Comparison of ENCODE assay signal across 19 cellular contexts in genomic region chr1:7403265-7404045, GRCh38.
DNase-seq lines count a peak whose midpoint lies in the region; ATAC-seq and TF ChIP-seq lines count a peak whose summit lies in the region.
"Had no signal": no experiment of that assay in that cellular context is flagged by ENCODE, and none has a peak within 500 bp of the region (broad histone marks: within the 10 kb centered on the region; RNA-seq: fewer than 3 reads in every experiment).

No MANE protein-coding gene starts in this region.

- H3K36me3 Mint-ChIP-seq in activated CD4-positive, alpha-beta T cell treated with anti-CD3 and anti-CD28 coated beads, Interleukin-2, amount 10 ng/mL, durations not matched to agents 24 days and 14 days (ENCODE audit: low read depth), result no peaks in the 10 kb centered on the region
- H3K36me3 Mint-ChIP-seq in stimulated activated naive B cell treated with anti-CD40 and anti-IgM and Interleukin-4, amounts not matched to agents 10 μg/mL and 1 μg/mL and 100 μg/mL, for 72 hours, result no peaks in the 10 kb centered on the region
- H3K36me3 Mint-ChIP-seq in activated T-helper 2 cell treated with anti-CD3 and anti-CD28 coated beads, Interferon-gamma antibody, Interleukin-2, Interleukin-4, amounts not matched to agents 10 μg/mL and 5 μg/mL and 100 μg/mL, durations not matched to agents 14 hours and 24 hours and 36 hours (ENCODE audit: low read depth), result no peaks in the 10 kb centered on the region
- H3K36me3 Mint-ChIP-seq: activated naive CD8-positive, alpha-beta T cell treated with anti-CD3 and anti-CD28 coated beads, Interleukin-2, amount 10 ng/mL, durations not matched to agents 7 days and 5 days; stimulated activated effector memory CD8-positive, alpha-beta T cell treated with anti-CD3 and anti-CD28 coated beads, Interleukin-12 subunit alpha, Interleukin-12 subunit beta, amount 100 ng/mL, for 72 hours had no signal

- no peak overlapping the region for H3K23ac ChIP-seq in IMR-90 (ENCODE audit: low read depth, low read length)

- H3K4me1 Mint-ChIP-seq in activated CD4-positive, alpha-beta T cell treated with anti-CD3 and anti-CD28 coated beads, Interleukin-2, amount 10 ng/mL, durations not matched to agents 24 days and 14 days, result no peaks in the 10 kb centered on the region
- no peaks in the 10 kb centered on the region for H3K4me1 Mint-ChIP-seq in stimulated activated naive B cell treated with anti-CD40 and anti-IgM and Interleukin-4, amounts not matched to agents 10 μg/mL and 1 μg/mL and 100 μg/mL, for 72 hours
- H3K4me1 Mint-ChIP-seq in activated T-helper 2 cell treated with anti-CD3 and anti-CD28 coated beads, Interferon-gamma antibody, Interleukin-2, Interleukin-4, amounts not matched to agents 10 μg/mL and 5 μg/mL and 100 μg/mL, durations not matched to agents 14 hours and 24 hours and 36 hours (ENCODE audit: low read depth), result no peaks in the 10 kb centered on the region
- H3K4me1 Mint-ChIP-seq: activated naive CD8-positive, alpha-beta T cell treated with anti-CD3 and anti-CD28 coated beads, Interleukin-2, amount 10 ng/mL, durations not matched to agents 7 days and 5 days; stimulated activated effector memory CD8-positive, alpha-beta T cell treated with anti-CD3 and anti-CD28 coated beads, Interleukin-12 subunit alpha, Interleukin-12 subunit beta, amount 100 ng/mL, for 72 hours had no signal

- no peak overlapping the region; the same call in 2 of the 3 replicates for H2BK15ac ChIP-seq in IMR-90 (ENCODE audit: low read depth, low read length)

- no peak for TF ChIP-seq RAD21 in IMR-90 (IDR thresholded peaks at IDR 0.05; ENCODE audit: low read length)

- H3K27me3 ChIP-seq in IMR-90 (ENCODE audit: control insufficient read depth, insufficient read depth, low read length), result no peaks in the 10 kb centered on the region
- H3K27me3 ChIP-seq in foreskin keratinocyte, result peaks cover 12% of the 10 kb centered on the region
- H3K27me3 ChIP-seq: neutrophil had no signal

- no peak overlapping the region for H3K56ac ChIP-seq in IMR-90 (ENCODE audit: extremely low read depth, insufficient read depth, low read length)

- H3K14ac ChIP-seq in IMR-90 (replicated peaks; ENCODE audit: low read depth, low read length), result 0 out of 2 replicates have a peak overlapping the region, but pooled peaks have one; percentile 15

- H4K5ac ChIP-seq in IMR-90 (ENCODE audit: low read depth, low read length), result no peak overlapping the region

- peak overlapping the region; percentile 70 for H2AFZ ChIP-seq in IMR-90 (replicated peaks; ENCODE audit: low read length, poor library complexity)

- peaks cover 2% of the 10 kb centered on the region; the same call in 1 of the 2 replicates for H3K9me3 ChIP-seq in IMR-90 (ENCODE audit: control insufficient read depth, insufficient read depth, low read length)
- H3K9me3 ChIP-seq: neutrophil had no signal

- no peak overlapping the region; a peak in 1 of 4 replicates for H4K8ac ChIP-seq in IMR-90 (ENCODE audit: low read depth in 2 of 2, low read length in 2 of 2)

- CTCF ChIA-PET in IMR-90 (lab: Yijun Ruan, JAX), result no interaction called here

- DNase-seq in activated CD4-positive, alpha-beta T cell treated with anti-CD3 and anti-CD28 coated beads, Interleukin-2, amount 10 ng/mL, durations not matched to agents 24 days and 14 days, result peak; percentile 44
- DNase-seq in activated CD4-positive, alpha-beta T cell treated with anti-CD3 and anti-CD28 coated beads for 1 hour, result no peak
- peak; percentile 68 for DNase-seq in IMR-90
- peak; percentile 18 to 23 for DNase-seq in foreskin keratinocyte
- DNase-seq in stimulated activated naive B cell treated with anti-CD40 and anti-IgM and Interleukin-4, amounts not matched to agents 10 μg/mL and 1 μg/mL and 100 μg/mL, for 72 hours, result no peak
- DNase-seq in activated T-helper 2 cell treated with anti-CD3 and anti-CD28 coated beads, Interferon-gamma antibody, Interleukin-2, Interleukin-4, amounts not matched to agents 10 μg/mL and 5 μg/mL and 100 μg/mL, durations not matched to agents 14 hours and 24 hours and 36 hours (ENCODE audit: low spot score), result no peak
- DNase-seq in DMS53 treated with DMSO at 0.1 percent for 48 hours (lab: John Stamatoyannopoulos, UW; ENCODE audit: unreplicated experiment), result no peak
- DNase-seq in T-helper 1 cell, result no peak
- DNase-seq: activated naive CD8-positive, alpha-beta T cell treated with anti-CD3 and anti-CD28 coated beads, Interleukin-2, amount 10 ng/mL, durations not matched to agents 7 days and 5 days; CD4-positive, alpha-beta T cell; central memory CD4-positive, alpha-beta T cell; EL; mesendoderm; NCI-H1417 treated with DMSO at 0.1 percent for 48 hours; NCI-H446 treated with DMSO at 0.1 percent for 48 hours had no signal

- ATAC-seq in IMR-90 (ENCODE audit: low read depth) (no peak), foreskin keratinocyte (peak; percentile 3)
- peak; percentile 14 to 56 for ATAC-seq in stimulated activated naive B cell treated with anti-CD40 and anti-IgM and Interleukin-4, amounts not matched to agents 10 μg/mL and 1 μg/mL and 100 μg/mL, for 72 hours (replicated peaks)
- ATAC-seq: stimulated activated effector memory CD8-positive, alpha-beta T cell treated with anti-CD3 and anti-CD28 coated beads, Interleukin-12 subunit alpha, Interleukin-12 subunit beta, amount 100 ng/mL, for 72 hours had no signal

- no peaks in the 10 kb centered on the region for H3K36me3 ChIP-seq in IMR-90 (ENCODE audit: control insufficient read depth, insufficient read depth, low read length)
- H3K36me3 ChIP-seq: neutrophil had no signal

- H2BK120ac ChIP-seq in IMR-90 (ENCODE audit: low read depth, low read length), result peak overlapping the region; percentile 2; the same call in 1 of the 2 replicates

- H4K91ac ChIP-seq in IMR-90 (ENCODE audit: insufficient read depth, low read depth, low read length), result peak overlapping the region; percentile 52; the same call in 1 of the 2 replicates

- intact Hi-C loops in activated CD4-positive, alpha-beta T cell treated with anti-CD3 and anti-CD28 coated beads, Interleukin-2, amount 10 ng/mL, durations not matched to agents 24 days and 14 days (cut with micrococcal nuclease), result no loop called here
- intact Hi-C loops in IMR-90 (cut with micrococcal nuclease), result loop anchor here (5.0 kb wide), 2 partner anchors 69 to 106 kb away; no protein-coding TSS in a partner anchor
- intact Hi-C loops in activated T-helper 2 cell treated with anti-CD3 and anti-CD28 coated beads, Interferon-gamma antibody, Interleukin-2, Interleukin-4, amounts not matched to agents 10 μg/mL and 5 μg/mL and 100 μg/mL, durations not matched to agents 14 hours and 24 hours and 36 hours (cut with micrococcal nuclease), result no loop called here

- H3K4me1 ChIP-seq in IMR-90 (ENCODE audit: control insufficient read depth, insufficient read depth, low read length) (peaks cover 8% of the 10 kb centered on the region), foreskin keratinocyte (peaks cover 15% of the 10 kb centered on the region)

- H2BK5ac ChIP-seq in IMR-90 (ENCODE audit: low read depth, low read length, poor library complexity, severe bottlenecking), result peak overlapping the region; percentile 42

- peaks cover 9% of the 10 kb centered on the region; the same call in 1 of the 2 replicates for H3K9me1 ChIP-seq in IMR-90 (ENCODE audit: insufficient read depth, low read length)

- dilution Hi-C loops in IMR-90 (cut with HindIII; ENCODE audit: low sequenced_read_pairs, unreplicated experiment), result no loop called here

- peaks cover 3% of the 10 kb centered on the region for H3K27me3 Mint-ChIP-seq in activated CD4-positive, alpha-beta T cell treated with anti-CD3 and anti-CD28 coated beads, Interleukin-2, amount 10 ng/mL, durations not matched to agents 24 days and 14 days
- H3K27me3 Mint-ChIP-seq in stimulated activated naive B cell treated with anti-CD40 and anti-IgM and Interleukin-4, amounts not matched to agents 10 μg/mL and 1 μg/mL and 100 μg/mL, for 72 hours, result peaks cover 25% of the 10 kb centered on the region in 2 donors
- H3K27me3 Mint-ChIP-seq in activated T-helper 2 cell treated with anti-CD3 and anti-CD28 coated beads, Interferon-gamma antibody, Interleukin-2, Interleukin-4, amounts not matched to agents 10 μg/mL and 5 μg/mL and 100 μg/mL, durations not matched to agents 14 hours and 24 hours and 36 hours (ENCODE audit: low read depth), result peaks cover 8% of the 10 kb centered on the region

- H3K4me3 Mint-ChIP-seq in activated CD4-positive, alpha-beta T cell treated with anti-CD3 and anti-CD28 coated beads, Interleukin-2, amount 10 ng/mL, durations not matched to agents 24 days and 14 days, result no peak overlapping the region
- H3K4me3 Mint-ChIP-seq in stimulated activated naive B cell treated with anti-CD40 and anti-IgM and Interleukin-4, amounts not matched to agents 10 μg/mL and 1 μg/mL and 100 μg/mL, for 72 hours, result no peak overlapping the region
- H3K4me3 Mint-ChIP-seq in activated T-helper 2 cell treated with anti-CD3 and anti-CD28 coated beads, Interferon-gamma antibody, Interleukin-2, Interleukin-4, amounts not matched to agents 10 μg/mL and 5 μg/mL and 100 μg/mL, durations not matched to agents 14 hours and 24 hours and 36 hours (ENCODE audit: low read depth), result no peak overlapping the region
- H3K4me3 Mint-ChIP-seq: activated naive CD8-positive, alpha-beta T cell treated with anti-CD3 and anti-CD28 coated beads, Interleukin-2, amount 10 ng/mL, durations not matched to agents 7 days and 5 days; CD4-positive, alpha-beta T cell; stimulated activated effector memory CD8-positive, alpha-beta T cell treated with anti-CD3 and anti-CD28 coated beads, Interleukin-12 subunit alpha, Interleukin-12 subunit beta, amount 100 ng/mL, for 72 hours had no signal

- no peak overlapping the region for H3K27ac Mint-ChIP-seq in activated CD4-positive, alpha-beta T cell treated with anti-CD3 and anti-CD28 coated beads, Interleukin-2, amount 10 ng/mL, durations not matched to agents 24 days and 14 days
- H3K27ac Mint-ChIP-seq in stimulated activated naive B cell treated with anti-CD40 and anti-IgM and Interleukin-4, amounts not matched to agents 10 μg/mL and 1 μg/mL and 100 μg/mL, for 72 hours, result no peak overlapping the region
- H3K27ac Mint-ChIP-seq in activated T-helper 2 cell treated with anti-CD3 and anti-CD28 coated beads, Interferon-gamma antibody, Interleukin-2, Interleukin-4, amounts not matched to agents 10 μg/mL and 5 μg/mL and 100 μg/mL, durations not matched to agents 14 hours and 24 hours and 36 hours, result no peak overlapping the region
- H3K27ac Mint-ChIP-seq: activated naive CD8-positive, alpha-beta T cell treated with anti-CD3 and anti-CD28 coated beads, Interleukin-2, amount 10 ng/mL, durations not matched to agents 7 days and 5 days; CD4-positive, alpha-beta T cell; stimulated activated effector memory CD8-positive, alpha-beta T cell treated with anti-CD3 and anti-CD28 coated beads, Interleukin-12 subunit alpha, Interleukin-12 subunit beta, amount 100 ng/mL, for 72 hours had no signal

- H3K9ac ChIP-seq in IMR-90 (ENCODE audit: low read depth, low read length), result no peak overlapping the region
- H3K9ac ChIP-seq: KMS-11 had no signal

- BruUV-seq in IMR-90 (replicated peaks; lab: Mats Ljungman, UMichigan), result no TSS peak

- H2AK5ac ChIP-seq in IMR-90 (ENCODE audit: low read depth, low read length), result peak overlapping the region; percentile 5

- H2BK20ac ChIP-seq in IMR-90 (ENCODE audit: low read depth, low read length), result peak overlapping the region; percentile 14

- H3K4me2 ChIP-seq in IMR-90 (ENCODE audit: low read depth, low read length), result no peak overlapping the region
- H3K4me2 ChIP-seq: KMS-11 had no signal

- in situ Hi-C loops in IMR-90 (cut with MboI; ENCODE audit: low sequenced_read_pairs), result no loop called here

- H3K79me1 ChIP-seq in IMR-90 (ENCODE audit: low read depth in 1 of 2, low read length in 2 of 2), result no peaks in the 10 kb centered on the region

- no peaks in the 10 kb centered on the region for H3K9me3 Mint-ChIP-seq in activated CD4-positive, alpha-beta T cell treated with anti-CD3 and anti-CD28 coated beads, Interleukin-2, amount 10 ng/mL, durations not matched to agents 24 days and 14 days
- peaks cover 8 to 15% of the 10 kb centered on the region in 2 donors for H3K9me3 Mint-ChIP-seq in stimulated activated naive B cell treated with anti-CD40 and anti-IgM and Interleukin-4, amounts not matched to agents 10 μg/mL and 1 μg/mL and 100 μg/mL, for 72 hours
- no peaks in the 10 kb centered on the region for H3K9me3 Mint-ChIP-seq in activated T-helper 2 cell treated with anti-CD3 and anti-CD28 coated beads, Interferon-gamma antibody, Interleukin-2, Interleukin-4, amounts not matched to agents 10 μg/mL and 5 μg/mL and 100 μg/mL, durations not matched to agents 14 hours and 24 hours and 36 hours
- H3K9me3 Mint-ChIP-seq: activated naive CD8-positive, alpha-beta T cell treated with anti-CD3 and anti-CD28 coated beads, Interleukin-2, amount 10 ng/mL, durations not matched to agents 7 days and 5 days had no signal

- no peak overlapping the region for H2AK9ac ChIP-seq in IMR-90 (replicated peaks; ENCODE audit: low read depth, low read length, poor library complexity)

- WGBS in IMR-90 (ENCODE audit: extremely low coverage in 2 of 2, insufficient read length in 1 of 2), 2 experiments, result no CpG with 5 or more reads among the region's 12 CpGs

- H3K4ac ChIP-seq in IMR-90 (ENCODE audit: low read depth, low read length), result peak overlapping the region; percentile 29; the same call in 1 of the 2 replicates

- H4K20me1 ChIP-seq in IMR-90 (ENCODE audit: insufficient read depth, low read length), result no peaks in the 10 kb centered on the region

- TF ChIP-seq POLR2A in IMR-90 (IDR thresholded peaks at IDR 0.05; ENCODE audit: low read depth, low read length), result no peak

- no peak overlapping the region for H3K4me3 ChIP-seq in IMR-90 (ENCODE audit: insufficient read depth, low read depth, low read length)
- H3K4me3 ChIP-seq: SK-N-MC had no signal

- POLR2A ChIA-PET in IMR-90 (lab: Charles Lee; ENCODE audit: unreplicated experiment), result no interaction called here

- H3K27ac ChIP-seq in IMR-90 (ENCODE audit: insufficient read depth, low read length), result no peak overlapping the region
- peak overlapping the region; percentile 93 for H3K27ac ChIP-seq in foreskin keratinocyte
- H3K27ac ChIP-seq: KMS-11, neutrophil, SK-N-MC had no signal

- H3K18ac ChIP-seq in IMR-90 (ENCODE audit: low read depth, low read length), result no peak overlapping the region

- TF ChIP-seq CTCF in IMR-90 (conservative IDR thresholded peaks at IDR 0.05; ENCODE audit: low read depth, low read length), result no peak
- peak; percentile 31 for TF ChIP-seq CTCF in foreskin keratinocyte (conservative IDR thresholded peaks at IDR 0.05)

Comparison
In these comparisons a context has a peak if more than half of its experiments do, and no peak if none do; other contexts are left out.
1. DNase-seq: peak in activated CD4-positive, alpha-beta T cell treated with anti-CD3 and anti-CD28 coated beads, Interleukin-2, amount 10 ng/mL, durations not matched to agents 24 days and 14 days (single experiment), IMR-90 (single experiment) and foreskin keratinocyte (2 of 2); none in activated CD4-positive, alpha-beta T cell treated with anti-CD3 and anti-CD28 coated beads for 1 hour (single experiment), stimulated activated naive B cell treated with anti-CD40 and anti-IgM and Interleukin-4, amounts not matched to agents 10 μg/mL and 1 μg/mL and 100 μg/mL, for 72 hours (single experiment), activated T-helper 2 cell treated with anti-CD3 and anti-CD28 coated beads, Interferon-gamma antibody, Interleukin-2, Interleukin-4, amounts not matched to agents 10 μg/mL and 5 μg/mL and 100 μg/mL, durations not matched to agents 14 hours and 24 hours and 36 hours (single experiment), DMS53 treated with DMSO at 0.1 percent for 48 hours (single experiment) and T-helper 1 cell (0 of 5).